Comparison of ENCODE assay signal across 10 cellular contexts in the genomic region with DNA sequence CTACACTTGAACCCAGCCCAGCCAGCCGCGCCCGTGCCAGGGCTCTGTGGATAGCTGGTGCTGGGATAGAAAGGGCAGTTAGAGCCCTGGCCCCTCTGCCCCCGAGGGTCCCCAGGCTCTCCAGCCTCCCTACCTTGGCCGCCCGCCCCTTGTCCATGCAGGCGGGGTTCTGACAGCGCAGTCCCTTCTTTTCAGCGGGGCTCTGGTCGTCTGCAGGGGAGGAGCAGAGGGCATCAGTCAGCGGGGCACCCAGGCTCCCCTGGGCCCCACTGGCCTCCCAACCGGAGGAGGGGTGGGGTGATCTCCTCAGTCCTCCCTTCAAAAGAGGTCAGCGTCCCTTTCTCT. TPM values are rescaled to one million over a fixed set of nuclear protein-coding genes. Genes with fewer than 3 reads are reported as not detected.
DNase-seq lines count a peak whose midpoint lies in the region; ATAC-seq and TF ChIP-seq lines count a peak whose summit lies in the region.
"Had no signal": no experiment of that assay in that cellular context is flagged by ENCODE, and none has a peak within 500 bp of the region (broad histone marks: within the 10 kb centered on the region; RNA-seq: fewer than 3 reads in every experiment).

No MANE protein-coding gene starts in this region.

- intact Hi-C loops in left cardiac atrium (cut with DNase I), result no loop called here

- H3K27me3 ChIP-seq in cardiac muscle cell, result no peaks in the 10 kb centered on the region
- peaks cover 6% of the 10 kb centered on the region for H3K27me3 ChIP-seq in layer of hippocampus (ENCODE audit: control insufficient read depth, insufficient read depth, low read length)
- H3K27me3 ChIP-seq in thoracic aorta (replicated peaks; ENCODE audit: insufficient read depth), result no peaks in the 10 kb centered on the region

- peak overlapping the region; percentile 93 for H3K4me3 ChIP-seq in cardiac muscle cell
- H3K4me3 ChIP-seq in cardiac fibroblast (replicated peaks in 1 of 2; ENCODE audit: low read depth in 2 of 2, low read length in 2 of 2), result peak overlapping the region; percentile 68 to 73
- peak overlapping the region; percentile 87 for H3K4me3 ChIP-seq in thoracic aorta

- H3K4me1 ChIP-seq in cardiac muscle cell (ENCODE audit: low read depth), result peaks cover 5% of the 10 kb centered on the region
- peaks cover 28 to 52% of the 10 kb centered on the region in 2 donors for H3K4me1 ChIP-seq in thoracic aorta (ENCODE audit: control insufficient read depth in 1 of 2, low read depth in 2 of 2)

- ATAC-seq in left cardiac atrium (no peak), thoracic aorta (ENCODE audit: insufficient number of reproducible peaks, low FRiP score, low read depth) (no peak), HG03342 (IDR thresholded peaks at IDR 0.05; ENCODE audit: unreplicated experiment) (no peak)

- H3K36me3 ChIP-seq in cardiac muscle cell, result no peaks in the 10 kb centered on the region
- H3K36me3 ChIP-seq in thoracic aorta, result no peaks in the 10 kb centered on the region

- DNase-seq in cardiac muscle cell (ENCODE audit: low read depth in 1 of 2, low spot score in 1 of 2) (no peak), left cardiac atrium (no peak), cardiac fibroblast (ENCODE audit: low read depth in 2 of 2) (no peak), thoracic aorta (ENCODE audit: low spot score) (no peak), cortex of kidney (lab: John Stamatoyannopoulos, UW) (no peak), NOMO-1 treated with DMSO at 0.1 percent for 48 hours (lab: John Stamatoyannopoulos, UW; ENCODE audit: unreplicated experiment) (no peak)
- DNase-seq: effector memory CD4-positive, alpha-beta T cell; NCI-H2081 had no signal

- H3K27ac ChIP-seq in cardiac muscle cell, result no peak overlapping the region
- peak overlapping the region; percentile 57 for H3K27ac ChIP-seq in layer of hippocampus (ENCODE audit: low read depth, low read length)
- peak overlapping the region in 1 of 2 donors; percentile 73 for H3K27ac ChIP-seq in thoracic aorta

- no peaks in the 10 kb centered on the region for H3K9me3 ChIP-seq in cardiac muscle cell (ENCODE audit: low read depth)
- H3K9me3 ChIP-seq in thoracic aorta, result no peaks in the 10 kb centered on the region

- TF ChIP-seq CTCF in cardiac muscle cell (IDR thresholded peaks at IDR 0.05; ENCODE audit: low read depth, low read length) (no peak), cardiac fibroblast (IDR thresholded peaks at IDR 0.05; ENCODE audit: low read depth, low read length) (no peak), thoracic aorta (IDR thresholded peaks at IDR 0.05) (no peak)

RNA-seq across cellular contexts. Expression of gene PLEKHG5, which starts 4.9 kb away (rescaled TPM):
- total RNA-seq in cardiac muscle cell, result 21.8 and 34.8 TPM in 2 replicates
- polyA plus RNA-seq in cardiac muscle cell, result 9.6 and 18.7 TPM in 2 replicates
- 10 to 100 TPM; 10.7 to 11.8 TPM for total RNA-seq in left cardiac atrium
- 10 to 100 TPM; 23.4 to 32.9 TPM for total RNA-seq in thoracic aorta

RNA-seq across cellular contexts. Expression of gene TNFRSF25, which starts 30.4 kb away (rescaled TPM):
- 24.4 and 31.4 TPM in 2 replicates for total RNA-seq in cardiac muscle cell
- polyA plus RNA-seq in cardiac muscle cell, result 11.3 and 11.8 TPM in 2 replicates
- 1 to 10 TPM; 5.5 to 5.9 TPM for total RNA-seq in left cardiac atrium
- 10 to 100 TPM in 1 of 2 donors, 1 to 10 TPM in 1; 9.5 to 48.2 TPM for total RNA-seq in thoracic aorta

RNA-seq across cellular contexts. Expression of gene NOL9, which starts 58.0 kb away (rescaled TPM):
- total RNA-seq in cardiac muscle cell, result 22.4 and 33.2 TPM in 2 replicates
- 12.9 and 16.7 TPM in 2 replicates for polyA plus RNA-seq in cardiac muscle cell
- 10 to 100 TPM; 12.0 to 16.5 TPM for total RNA-seq in left cardiac atrium
- total RNA-seq in thoracic aorta, result 10 to 100 TPM; 15.3 to 38.9 TPM

RNA-seq across cellular contexts. Expression of gene TAS1R1, which starts 58.8 kb away (rescaled TPM):
- not detected in 2 replicates for total RNA-seq in cardiac muscle cell
- polyA plus RNA-seq in cardiac muscle cell, result 0.17 TPM in 1 of 2 replicates, not detected in the other
- total RNA-seq in left cardiac atrium, result not detected
- under 1 TPM in 1 of 2 donors, not detected in 1; 0.81 TPM for total RNA-seq in thoracic aorta
